ENCODE assay signal across 15 cellular contexts in the genomic region with DNA sequence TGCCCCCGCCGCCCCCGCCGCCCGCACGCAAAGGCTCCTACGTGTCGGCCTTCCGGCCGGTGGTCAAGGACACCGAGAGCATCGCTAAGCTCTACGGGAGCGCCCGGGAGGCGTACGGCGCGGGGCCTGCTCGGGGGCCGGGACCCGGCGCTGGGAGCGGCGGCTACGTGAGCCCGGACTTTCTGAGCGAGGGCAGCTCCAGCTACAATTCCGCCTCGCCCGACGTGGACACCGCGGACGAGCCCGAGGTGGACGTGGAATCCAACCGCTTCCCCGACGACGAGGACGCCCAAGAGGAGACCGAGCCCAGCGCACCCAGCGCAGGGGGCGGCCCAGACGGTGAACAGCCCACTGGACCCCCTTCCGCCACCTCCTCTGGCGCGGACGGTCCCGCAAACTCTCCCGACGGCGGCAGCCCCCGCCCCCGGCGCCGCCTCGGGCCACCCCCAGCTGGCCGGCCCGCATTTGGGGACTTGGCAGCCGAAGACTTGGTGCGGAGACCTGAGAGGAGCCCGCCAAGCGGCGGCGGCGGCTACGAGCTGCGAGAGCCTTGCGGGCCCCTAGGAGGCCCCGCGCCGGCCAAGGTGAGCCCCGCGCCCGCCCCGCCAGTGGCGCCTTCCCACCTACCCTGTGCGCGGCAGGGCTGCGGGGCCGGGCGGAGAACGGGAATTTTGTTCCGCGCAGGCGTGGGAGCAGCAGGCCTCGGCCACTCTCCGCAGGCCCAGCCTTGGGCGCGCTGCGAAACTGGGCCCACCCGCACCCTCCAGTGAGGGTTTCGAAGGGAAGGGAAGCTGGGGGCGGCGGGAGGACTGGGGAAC. TPM values are rescaled to one million over a fixed set of nuclear protein-coding genes. Genes with fewer than 3 reads are reported as not detected.
DNase-seq lines count a peak whose midpoint lies in the region; ATAC-seq and TF ChIP-seq lines count a peak whose summit lies in the region.
"Had no signal": no experiment of that assay in that cellular context is flagged by ENCODE, and none has a peak within 500 bp of the region (broad histone marks: within the 10 kb centered on the region; RNA-seq: fewer than 3 reads in every experiment).

No MANE protein-coding gene starts in this region.

- no peak overlapping the region for H2BK5ac ChIP-seq in neuronal stem cell (ENCODE audit: low read length)

- H3K27me3 ChIP-seq in GM23338 (ENCODE audit: insufficient read depth), result peaks cover 100% of the 10 kb centered on the region
- peaks cover 80 to 98% (median 98%) of the 10 kb centered on the region in 3 experiments for H3K27me3 ChIP-seq in neuronal stem cell (ENCODE audit: control insufficient read depth in 3 of 3, insufficient read depth in 3 of 3, low read depth in 1 of 3, low read length in 3 of 3)

- H3K79me2 ChIP-seq in GM23338 (replicated peaks; ENCODE audit: insufficient read depth), result no peaks in the 10 kb centered on the region

- no peak overlapping the region for H4K91ac ChIP-seq in neuronal stem cell (ENCODE audit: low read depth, low read length, poor library complexity)

- H2AFZ ChIP-seq in GM23338, result peak overlapping the region; percentile 66
- peak overlapping the region; percentile 58 for H2AFZ ChIP-seq in neuronal stem cell (ENCODE audit: low read length)

- WGBS in neuronal stem cell (ENCODE audit: extremely low coverage in 2 of 2, insufficient read length in 2 of 2, insufficient replicate concordance in 1 of 2), 2 donors, result no CpG with 5 or more reads among the region's 98 CpGs

- H3K14ac ChIP-seq in neuronal stem cell (ENCODE audit: low read length), result no peak overlapping the region

- peaks cover 71% of the 10 kb centered on the region for H3K27me3 Mint-ChIP-seq in T-helper 2 cell treated with Interferon-gamma antibody and Interleukin-4, amounts not matched to agents 5 μg/mL and 100 μg/mL, for 36 hours (ENCODE audit: low read depth)
- peaks cover 86% of the 10 kb centered on the region for H3K27me3 Mint-ChIP-seq in GM23338 (ENCODE audit: insufficient read depth, low read depth, poor library complexity)
- H3K27me3 Mint-ChIP-seq in dendritic cell treated with granulocyte-macrophage colony-stimulating factor and Interleukin-4, amounts not matched to agents 40 ng/mL and 50 ng/mL, for 4 days, result peaks cover 86% of the 10 kb centered on the region

- H3K4ac ChIP-seq in neuronal stem cell (ENCODE audit: low read length), result no peak overlapping the region

- H2BK15ac ChIP-seq in neuronal stem cell (ENCODE audit: low read length), result peak overlapping the region; percentile 58

- H3K23ac ChIP-seq in neuronal stem cell (ENCODE audit: low read depth, low read length, poor library complexity), result no peak overlapping the region

- TF ChIP-seq CTCF in GM23338 (conservative IDR thresholded peaks at IDR 0.05; ENCODE audit: low read depth in 2 of 2), result no peak

- ATAC-seq in GM23338 (peak; percentile 6), HG03135 (IDR thresholded peaks at IDR 0.05; ENCODE audit: unreplicated experiment) (no peak)
- ATAC-seq: gastrocnemius medialis, lower lobe of right lung had no signal

- H3K4me1 Mint-ChIP-seq in T-helper 2 cell treated with Interferon-gamma antibody and Interleukin-4, amounts not matched to agents 5 μg/mL and 100 μg/mL, for 36 hours (ENCODE audit: low read depth), result peaks cover 8% of the 10 kb centered on the region
- peaks cover 42% of the 10 kb centered on the region for H3K4me1 Mint-ChIP-seq in GM23338
- H3K4me1 Mint-ChIP-seq in dendritic cell treated with granulocyte-macrophage colony-stimulating factor and Interleukin-4, amounts not matched to agents 40 ng/mL and 50 ng/mL, for 4 days (ENCODE audit: low read depth), result peaks cover 61% of the 10 kb centered on the region

- H3K36me3 Mint-ChIP-seq in T-helper 2 cell treated with Interferon-gamma antibody and Interleukin-4, amounts not matched to agents 5 μg/mL and 100 μg/mL, for 36 hours (ENCODE audit: low read depth), result peaks cover 6% of the 10 kb centered on the region
- H3K36me3 Mint-ChIP-seq in GM23338 (ENCODE audit: low read depth), result peaks cover 6% of the 10 kb centered on the region; the same call in 1 of the 3 replicates
- H3K36me3 Mint-ChIP-seq in dendritic cell treated with granulocyte-macrophage colony-stimulating factor and Interleukin-4, amounts not matched to agents 40 ng/mL and 50 ng/mL, for 4 days (ENCODE audit: low read depth), result no peaks in the 10 kb centered on the region

- H3K9me3 ChIP-seq in neuronal stem cell (replicated peaks in 1 of 2; ENCODE audit: control insufficient read depth in 2 of 2, insufficient read depth in 1 of 2, low read depth in 1 of 2, low read length in 2 of 2), result peaks cover 10% of the 10 kb centered on the region in 2 donors
- H3K9me3 ChIP-seq: gastrocnemius medialis, lower lobe of right lung, tibial artery had no signal

- H3K36me3 ChIP-seq in GM23338 (ENCODE audit: insufficient read depth) (no peaks in the 10 kb centered on the region), neuronal stem cell (replicated peaks in 1 of 2; ENCODE audit: control insufficient read depth in 2 of 2, insufficient read depth in 2 of 2, low read length in 2 of 2) (no peaks in the 10 kb centered on the region)
- H3K36me3 ChIP-seq: gastrocnemius medialis, lower lobe of right lung, tibial artery had no signal

- H4K20me1 ChIP-seq in GM23338 (replicated peaks; ENCODE audit: insufficient read depth), result peaks cover 8% of the 10 kb centered on the region

- no peak overlapping the region for H2AK5ac ChIP-seq in neuronal stem cell (ENCODE audit: low read depth, low read length)

- no peak overlapping the region for H2BK12ac ChIP-seq in neuronal stem cell (ENCODE audit: low read length)

- H3K4me1 ChIP-seq in GM23338 (ENCODE audit: insufficient read depth) (peaks cover 47% of the 10 kb centered on the region), neuronal stem cell (ENCODE audit: control insufficient read depth in 2 of 2, insufficient read depth in 1 of 2, low read depth in 1 of 2, low read length in 2 of 2) (peaks cover 4 to 19% of the 10 kb centered on the region in 2 donors)

- H3K9me2 ChIP-seq in GM23338 (ENCODE audit: insufficient read depth), result no peaks in the 10 kb centered on the region

- no peak overlapping the region for H3K9ac ChIP-seq in neuronal stem cell (ENCODE audit: low read depth, low read length, poor library complexity)

- H3F3A ChIP-seq in GM23338 (replicated peaks; ENCODE audit: low read depth), result peaks cover 27% of the 10 kb centered on the region

- no peak overlapping the region for H2BK120ac ChIP-seq in neuronal stem cell (ENCODE audit: low read depth, low read length)

- H3K9me3 Mint-ChIP-seq in T-helper 2 cell treated with Interferon-gamma antibody and Interleukin-4, amounts not matched to agents 5 μg/mL and 100 μg/mL, for 36 hours, result no peaks in the 10 kb centered on the region
- peaks cover 14% of the 10 kb centered on the region; the same call in 2 of the 3 replicates for H3K9me3 Mint-ChIP-seq in GM23338
- no peaks in the 10 kb centered on the region for H3K9me3 Mint-ChIP-seq in dendritic cell treated with granulocyte-macrophage colony-stimulating factor and Interleukin-4, amounts not matched to agents 40 ng/mL and 50 ng/mL, for 4 days

- no peak overlapping the region for H4K8ac ChIP-seq in neuronal stem cell (ENCODE audit: low read depth, low read length)

- intact Hi-C loops in dendritic cell treated with granulocyte-macrophage colony-stimulating factor and Interleukin-4, amounts not matched to agents 40 ng/mL and 50 ng/mL, for 4 days (cut with micrococcal nuclease), result no loop called here

- peak overlapping the region; percentile 71 for H3K18ac ChIP-seq in neuronal stem cell (ENCODE audit: low read length)

- H3K4me3 ChIP-seq in GM23338, result peak overlapping the region; percentile 53
- H3K4me3 ChIP-seq in neuronal stem cell (ENCODE audit: low read length in 2 of 2), result no peak overlapping the region
- H3K4me3 ChIP-seq: gastrocnemius medialis had no signal

- H3K4me2 ChIP-seq in GM23338, result peak overlapping the region; percentile 77
- peak overlapping the region; percentile 0 for H3K4me2 ChIP-seq in neuronal stem cell (ENCODE audit: insufficient read depth, low read length, poor library complexity, severe bottlenecking)

- H3K27ac ChIP-seq in GM23338 (ENCODE audit: low read depth) (no peak overlapping the region), neuronal stem cell (replicated peaks; ENCODE audit: low read length) (no peak overlapping the region)
- H3K27ac ChIP-seq: gastrocnemius medialis, lower lobe of right lung, RWPE1, tibial artery had no signal

- H3K79me1 ChIP-seq in neuronal stem cell (ENCODE audit: low read depth, low read length), result peaks cover 6% of the 10 kb centered on the region

- H3K27ac Mint-ChIP-seq in T-helper 2 cell treated with Interferon-gamma antibody and Interleukin-4, amounts not matched to agents 5 μg/mL and 100 μg/mL, for 36 hours, result peak overlapping the region; percentile 70
- no peak overlapping the region for H3K27ac Mint-ChIP-seq in GM23338
- no peak overlapping the region for H3K27ac Mint-ChIP-seq in dendritic cell treated with granulocyte-macrophage colony-stimulating factor and Interleukin-4, amounts not matched to agents 40 ng/mL and 50 ng/mL, for 4 days

- DNase-seq in T-helper 2 cell treated with Interferon-gamma antibody and Interleukin-4, amounts not matched to agents 5 μg/mL and 100 μg/mL, for 36 hours (ENCODE audit: low spot score), result no peak
- no peak for DNase-seq in T-helper 2 cell
- peak; percentile 65 for DNase-seq in GM23338 (ENCODE audit: low spot score)
- DNase-seq in neuronal stem cell (ENCODE audit: low spot score), result no peak
- no peak for DNase-seq in stimulated activated naive CD4-positive, alpha-beta T cell treated with Interleukin-2 at 50 U/mL for 16 hours (lab: John Stamatoyannopoulos, UW)
- no peak for DNase-seq in AG20443 (ENCODE audit: low spot score)
- DNase-seq: ACHN, gastrocnemius medialis, lower lobe of right lung had no signal

- peak overlapping the region; percentile 1 for H3K4me3 Mint-ChIP-seq in T-helper 2 cell treated with Interferon-gamma antibody and Interleukin-4, amounts not matched to agents 5 μg/mL and 100 μg/mL, for 36 hours
- peak overlapping the region; percentile 66 for H3K4me3 Mint-ChIP-seq in GM23338
- peak overlapping the region; percentile 67 for H3K4me3 Mint-ChIP-seq in dendritic cell treated with granulocyte-macrophage colony-stimulating factor and Interleukin-4, amounts not matched to agents 40 ng/mL and 50 ng/mL, for 4 days

TF ChIP-seq in GM23338, 12 proteins besides CTCF, POLR2A, EP300 and RAD21 (continues in another document):
- no peak for TF ChIP-seq ZNF114 (CRISPR knock-in tag; IDR thresholded peaks at IDR 0.05)
- TF ChIP-seq EZH2phosphoT487 (IDR thresholded peaks at IDR 0.05; ENCODE audit: unreplicated experiment), result peak; percentile 68

RNA-seq across cellular contexts. Expression of a gene that starts 2.5 kb away (rescaled TPM):
- total RNA-seq in GM23338 (2014; rRNA removed; shearing (Covaris generic)), result 0.17 and 0.19 TPM in 2 replicates
- polyA plus RNA-seq in GM23338 (2016; fragmentation: Nextera tagmentation; extraction: Ambion mirVana), result not detected in 2 replicates
- 0.24 TPM for polyA plus RNA-seq in neuronal stem cell (2013, experiment 1 of 2)
- polyA plus RNA-seq in neuronal stem cell (2013, experiment 2 of 2), result 0.21 TPM

RNA-seq across cellular contexts. Expression of a gene that starts 12.1 kb away (rescaled TPM):
- total RNA-seq in GM23338 (2014; rRNA removed; shearing (Covaris generic)), result not detected in 2 replicates
- polyA plus RNA-seq in GM23338 (2016; fragmentation: Nextera tagmentation; extraction: Ambion mirVana), result not detected in 2 replicates
- not detected for polyA plus RNA-seq in neuronal stem cell (2013, experiment 1 of 2)
- not detected for polyA plus RNA-seq in neuronal stem cell (2013, experiment 2 of 2)
- total RNA-seq: gastrocnemius medialis, lower lobe of right lung, M059J had no signal
- polyA plus RNA-seq: adipose tissue had no signal

Comparison
In these comparisons a context has a peak if more than half of its experiments do, and no peak if none do; other contexts are left out.
1. H3K4me3 Mint-ChIP-seq: peak in every context shown above with its lines; median percentile 67 in dendritic cell treated with granulocyte-macrophage colony-stimulating factor and Interleukin-4, amounts not matched to agents 40 ng/mL and 50 ng/mL, for 4 days; 66 in GM23338; 1 in T-helper 2 cell treated with Interferon-gamma antibody and Interleukin-4, amounts not matched to agents 5 μg/mL and 100 μg/mL, for 36 hours.